ENCODE assay signal across 1 cellular context in the genomic region with DNA sequence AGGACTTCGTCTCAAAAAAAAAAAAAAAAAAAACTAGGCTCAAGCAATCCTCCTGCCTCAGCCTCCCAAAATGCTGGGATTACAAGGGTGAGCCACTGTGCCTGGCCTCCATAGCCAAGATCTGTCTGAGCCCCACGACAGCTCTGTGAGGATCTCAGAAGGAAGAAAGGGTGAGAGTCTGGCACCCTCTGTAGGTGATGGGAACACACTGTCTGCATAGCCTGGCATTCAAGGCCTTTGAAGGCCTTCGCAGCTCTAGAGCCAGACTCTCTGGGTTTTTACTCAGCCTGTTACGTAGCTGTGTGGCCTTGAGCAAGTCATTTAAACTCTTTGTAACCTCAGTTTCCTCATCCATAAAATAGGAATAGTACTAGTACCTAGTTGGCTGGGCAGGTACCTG.
TF ChIP-seq lines count a peak whose summit lies in the region.

No MANE protein-coding gene starts in this region.

TF ChIP-seq in GM23338, 12 proteins besides CTCF, POLR2A, EP300 and RAD21:
- TF ChIP-seq ETS1 (IDR thresholded peaks at IDR 0.05) (no peak), STAT1 (IDR thresholded peaks at IDR 0.05; ENCODE audit: unreplicated experiment) (no peak), ZNF462 (CRISPR knock-in tag; IDR thresholded peaks at IDR 0.05) (no peak), ZNF114 (CRISPR knock-in tag; IDR thresholded peaks at IDR 0.05) (no peak), CREB1 (CRISPR knock-in tag; IDR thresholded peaks at IDR 0.05; ENCODE audit: low read depth) (no peak), JUNB (IDR thresholded peaks at IDR 0.05; ENCODE audit: unreplicated experiment) (no peak), POLR2AphosphoS5 (IDR thresholded peaks at IDR 0.05; ENCODE audit: low read depth) (no peak)
